Comparison of ENCODE assay signal across 10 cellular contexts in the genomic region with DNA sequence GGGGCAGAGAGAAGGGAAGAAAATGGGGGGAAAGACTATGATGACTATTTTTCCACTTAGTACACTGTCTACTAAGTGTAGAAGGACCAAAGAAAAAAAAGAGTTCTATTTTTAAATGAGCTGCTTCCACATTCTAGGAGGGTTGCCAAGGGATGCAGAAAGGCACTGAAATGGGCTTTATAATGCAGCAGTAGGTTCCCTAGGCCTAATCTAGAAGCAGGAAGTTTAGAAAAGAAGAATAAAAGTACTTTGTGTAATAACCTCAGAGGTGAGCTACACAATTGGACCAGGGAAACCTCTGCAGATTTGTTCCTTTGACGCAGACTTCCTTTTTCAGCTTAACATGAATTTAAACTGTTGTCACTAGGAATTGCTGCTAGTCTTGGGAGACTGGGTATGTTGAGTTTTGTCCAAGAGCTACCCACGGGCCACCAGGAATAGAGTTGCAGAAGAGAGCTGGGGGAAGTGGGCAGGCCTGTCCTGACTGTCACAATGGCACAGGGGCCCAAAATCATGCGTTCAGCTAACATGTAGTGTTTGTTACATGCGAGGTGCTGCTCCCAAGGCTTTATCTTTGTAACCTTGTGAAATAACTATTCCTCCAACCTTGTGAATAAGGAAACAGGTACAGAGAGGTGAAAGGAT. TPM values are rescaled to one million over a fixed set of nuclear protein-coding genes. Genes with fewer than 3 reads are reported as not detected.
DNase-seq lines count a peak whose midpoint lies in the region; ATAC-seq and TF ChIP-seq lines count a peak whose summit lies in the region.
"Had no signal": no experiment of that assay in that cellular context is flagged by ENCODE, and none has a peak within 500 bp of the region (broad histone marks: within the 10 kb centered on the region; RNA-seq: fewer than 3 reads in every experiment).

No MANE protein-coding gene starts in this region.

- POLR2A ChIA-PET in RWPE1 (lab: Yijun Ruan, JAX; ENCODE audit: low non-redundant PET), result no interaction called here

- DNase-seq in NOMO-1 treated with DMSO at 0.1 percent for 48 hours (lab: John Stamatoyannopoulos, UW; ENCODE audit: unreplicated experiment), result peak; percentile 44
- DNase-seq in NOMO-1 treated with dmso at 0.1 percent for 144 hours (lab: John Stamatoyannopoulos, UW; ENCODE audit: unreplicated experiment), result no peak
- no peak for DNase-seq in chondrocyte (ENCODE audit: low spot score)
- no peak for DNase-seq in mucosa of descending colon
- DNase-seq in upper lobe of left lung, result no peak
- no peak for DNase-seq in effector memory CD8-positive, alpha-beta T cell
- no peak for DNase-seq in RWPE1 (ENCODE audit: low spot score)
- DNase-seq in epidermal melanocyte (ENCODE audit: insufficient read length, low spot score), result no peak

- no peaks in the 10 kb centered on the region for H3K9me3 Mint-ChIP-seq in chondrocyte (ENCODE audit: low read depth)
- no peaks in the 10 kb centered on the region for H3K9me3 Mint-ChIP-seq in effector memory CD8-positive, alpha-beta T cell
- H3K9me3 Mint-ChIP-seq: T-helper 1 cell treated with Interleukin-12 subunit alpha and Interleukin-12 subunit beta and Interleukin-4 antibody, amounts not matched to agents 30 μg/mL and 1 μg/mL, for 36 hours had no signal

- H3K36me3 ChIP-seq in mucosa of descending colon (ENCODE audit: low read depth) (no peaks in the 10 kb centered on the region), upper lobe of left lung (no peaks in the 10 kb centered on the region)

- TF ChIP-seq EP300 in upper lobe of left lung (IDR thresholded peaks at IDR 0.05), result no peak

- 51 to 72% methylated on average over 3 to 4 of the region's 4 CpGs for WGBS in upper lobe of left lung, 2 donors

- H3K4me1 ChIP-seq in mucosa of descending colon (ENCODE audit: low read depth) (peaks cover 28% of the 10 kb centered on the region), upper lobe of left lung (peaks cover 4 to 14% (median 7%) of the 10 kb centered on the region in 4 donors)

- H3K4me3 Mint-ChIP-seq in chondrocyte (ENCODE audit: unreplicated experiment), result no peak overlapping the region
- no peak overlapping the region for H3K4me3 Mint-ChIP-seq in effector memory CD8-positive, alpha-beta T cell
- H3K4me3 Mint-ChIP-seq: T-helper 1 cell treated with Interleukin-12 subunit alpha and Interleukin-12 subunit beta and Interleukin-4 antibody, amounts not matched to agents 30 μg/mL and 1 μg/mL, for 36 hours had no signal

- no peaks in the 10 kb centered on the region for H3K36me3 Mint-ChIP-seq in chondrocyte (ENCODE audit: low read depth)
- peaks cover 5% of the 10 kb centered on the region for H3K36me3 Mint-ChIP-seq in effector memory CD8-positive, alpha-beta T cell (ENCODE audit: insufficient read depth)

- H3K27ac Mint-ChIP-seq in chondrocyte (ENCODE audit: unreplicated experiment), result peak overlapping the region; percentile 67
- H3K27ac Mint-ChIP-seq in effector memory CD8-positive, alpha-beta T cell, result no peak overlapping the region
- H3K27ac Mint-ChIP-seq: T-helper 1 cell treated with Interleukin-12 subunit alpha and Interleukin-12 subunit beta and Interleukin-4 antibody, amounts not matched to agents 30 μg/mL and 1 μg/mL, for 36 hours had no signal

- intact Hi-C loops in mucosa of descending colon (cut with DNase I, micrococcal nuclease), result no loop called here

- H3K9me3 ChIP-seq in mucosa of descending colon, result no peaks in the 10 kb centered on the region
- no peaks in the 10 kb centered on the region for H3K9me3 ChIP-seq in upper lobe of left lung

- H3K4me3 ChIP-seq in mucosa of descending colon, result no peak overlapping the region
- no peak overlapping the region for H3K4me3 ChIP-seq in upper lobe of left lung

- H3K4me1 Mint-ChIP-seq in chondrocyte (ENCODE audit: low read depth), result peaks cover 9% of the 10 kb centered on the region
- H3K4me1 Mint-ChIP-seq in effector memory CD8-positive, alpha-beta T cell (ENCODE audit: low read depth in 2 of 2), result peaks cover 2 to 4% of the 10 kb centered on the region in 2 donors

- TF ChIP-seq CTCF in chondrocyte (IDR thresholded peaks at IDR 0.05) (no peak), mucosa of descending colon (IDR thresholded peaks at IDR 0.05) (no peak), upper lobe of left lung (IDR thresholded peaks at IDR 0.05) (no peak), RWPE1 (conservative IDR thresholded peaks at IDR 0.05; ENCODE audit: low read depth) (no peak)

- no peaks in the 10 kb centered on the region for H3K27me3 ChIP-seq in upper lobe of left lung

- H3K27me3 Mint-ChIP-seq in chondrocyte (ENCODE audit: low read depth), result no peaks in the 10 kb centered on the region
- no peaks in the 10 kb centered on the region for H3K27me3 Mint-ChIP-seq in effector memory CD8-positive, alpha-beta T cell

- peak; percentile 40 for ATAC-seq in mucosa of descending colon
- ATAC-seq in upper lobe of left lung (ENCODE audit: low FRiP score in 2 of 2), result peak in 1 of 2 donors; percentile 54
- ATAC-seq in effector memory CD8-positive, alpha-beta T cell (replicated peaks), result no peak

- H3K27ac ChIP-seq in upper lobe of left lung, result peak overlapping the region in 3 of 4 donors; percentile 14 to 36 (median 18)
- no peak overlapping the region for H3K27ac ChIP-seq in RWPE1
- H3K27ac ChIP-seq: 22Rv1 had no signal

- TF ChIP-seq POLR2A in upper lobe of left lung (IDR thresholded peaks at IDR 0.05), result no peak

- CTCF ChIA-PET in RWPE1 (lab: Yijun Ruan, JAX), result interaction anchor here (0.6 kb wide), 1 partner anchor 42 kb away, joined by 12 read pairs; no protein-coding TSS in a partner anchor

RNA-seq across cellular contexts. Expression of a gene that starts 34.6 kb away (rescaled TPM):
- total RNA-seq in chondrocyte (183 to 202 TPM (median 192 TPM) in 3 replicates), mucosa of descending colon (100 to 1,000 TPM; 144 to 165 (median 151) TPM), upper lobe of left lung (100 to 1,000 TPM in 3 of 6 donors, 10 to 100 TPM in 3; 32.5 to 131 (median 109) TPM)
